ENCODE assay signal across 8 cellular contexts in the genomic region with DNA sequence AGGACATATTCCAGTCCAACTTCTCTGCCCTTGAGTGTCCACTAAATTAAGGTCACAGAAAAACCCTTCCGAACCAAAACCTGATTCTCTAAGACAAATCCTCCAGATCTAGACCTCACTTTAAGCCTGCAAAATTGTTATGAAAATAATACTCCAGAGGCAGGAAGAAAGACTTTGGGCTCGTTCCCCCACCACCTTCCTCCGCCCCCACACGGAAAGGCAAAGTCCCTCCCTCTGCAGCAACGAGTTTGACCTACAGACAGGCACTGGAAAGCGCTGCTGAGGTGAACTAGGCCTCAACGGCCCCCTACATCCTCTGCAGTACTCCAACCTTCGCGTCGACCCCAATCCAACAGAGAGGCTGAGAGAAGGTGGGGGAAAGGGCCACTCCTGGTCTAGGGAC. TPM values are rescaled to one million over a fixed set of nuclear protein-coding genes. Genes with fewer than 3 reads are reported as not detected.
DNase-seq lines count a peak whose midpoint lies in the region; ATAC-seq and TF ChIP-seq lines count a peak whose summit lies in the region.

No MANE protein-coding gene starts in this region.

- H3K27me3 ChIP-seq in OCI-LY3 (ENCODE audit: low read depth, low read length) (no peaks in the 10 kb centered on the region), ovary (no peaks in the 10 kb centered on the region), upper lobe of right lung (no peaks in the 10 kb centered on the region)

- H2AFZ ChIP-seq in OCI-LY3 (ENCODE audit: low read depth, low read length): no peak overlapping the region

- H3K9me3 ChIP-seq in OCI-LY3 (ENCODE audit: insufficient read depth, low read length) (no peaks in the 10 kb centered on the region), ovary (no peaks in the 10 kb centered on the region), upper lobe of right lung (no peaks in the 10 kb centered on the region)

- peak overlapping the region; percentile 64 for H3K27ac ChIP-seq in OCI-LY3 (ENCODE audit: low read length)
- H3K27ac ChIP-seq in ovary: peak overlapping the region; percentile 72 to 85
- peak overlapping the region; percentile 88 for H3K27ac ChIP-seq in upper lobe of right lung

- H4K20me1 ChIP-seq in OCI-LY3 (ENCODE audit: insufficient read depth, low read length): peaks cover 12% of the 10 kb centered on the region

- H3K4me1 ChIP-seq in OCI-LY3 (ENCODE audit: low read length) (peaks cover 10% of the 10 kb centered on the region), ovary (ENCODE audit: insufficient read depth) (no peaks in the 10 kb centered on the region), upper lobe of right lung (no peaks in the 10 kb centered on the region)

- peak overlapping the region; percentile 91 for H3K4me3 ChIP-seq in OCI-LY3 (ENCODE audit: low read length)
- peak overlapping the region; percentile 98 for H3K4me3 ChIP-seq in ovary
- H3K4me3 ChIP-seq in upper lobe of right lung: peak overlapping the region; percentile 85

- peaks cover 42% of the 10 kb centered on the region for H3K79me2 ChIP-seq in OCI-LY3 (ENCODE audit: low read length)

- DNase-seq in ACHN (peak; percentile 53), globus pallidus (ENCODE audit: low spot score) (peak; percentile 37), ovary (peak; percentile 20 to 52 (median 25)), upper lobe of right lung (peak; percentile 70)
- DNase-seq in activated effector memory CD4-positive, alpha-beta T cell treated with anti-CD3 and anti-CD28 coated beads, Interleukin-2, amount 50 U/mL, for 16 hours: peak; percentile 83

- intact Hi-C loops in ovary (cut with DNase I): no loop called here
- intact Hi-C loops in upper lobe of right lung (cut with DNase I): no loop called here

- TF ChIP-seq EP300 in ovary (IDR thresholded peaks at IDR 0.05): no peak

- H3K9ac ChIP-seq in OCI-LY3 (ENCODE audit: low read length): peak overlapping the region; percentile 94

- in situ Hi-C loops in ACHN (cut with HindIII; ENCODE audit: low pct_ligation_motif_present, low pct_unique_long_range_greater_than_20kb, low sequenced_read_pairs): no loop called here

- peak overlapping the region; percentile 81 for H3K4me2 ChIP-seq in OCI-LY3 (ENCODE audit: low read length)

- WGBS in ovary, 3 donors: 4 to 5% (median 4%) methylated on average over 10 of the region's 10 CpGs

- ATAC-seq in GM18867 (IDR thresholded peaks at IDR 0.05; ENCODE audit: unreplicated experiment) (peak; percentile 59), HG03066 (IDR thresholded peaks at IDR 0.05; ENCODE audit: low read depth, unreplicated experiment) (peak; percentile 42), upper lobe of right lung (peak; percentile 77)

- H3K36me3 ChIP-seq in OCI-LY3 (replicated peaks; ENCODE audit: low read depth, low read length) (peaks cover 32% of the 10 kb centered on the region), ovary (no peaks in the 10 kb centered on the region), upper lobe of right lung (peaks cover 43% of the 10 kb centered on the region)

- TF ChIP-seq CTCF in OCI-LY3 (IDR thresholded peaks at IDR 0.05; ENCODE audit: low read depth, low read length): no peak
- TF ChIP-seq CTCF in ovary (IDR thresholded peaks at IDR 0.05): no peak
- TF ChIP-seq CTCF in upper lobe of right lung (IDR thresholded peaks at IDR 0.05): no peak

- no peak for TF ChIP-seq POLR2A in ovary (IDR thresholded peaks at IDR 0.05)

RNA-seq across cellular contexts. Expression of a gene that starts 0.8 kb away (rescaled TPM):
- 100 to 1,000 TPM in 6 of 7 donors, 10 to 100 TPM in 1; 59.0 to 138 (median 112) TPM for total RNA-seq in ovary
- polyA plus RNA-seq in ovary: 100 to 1,000 TPM; 128 to 158 TPM
- 113 TPM for total RNA-seq in upper lobe of right lung

RNA-seq across cellular contexts. Expression of a gene that starts 12.7 kb away (rescaled TPM):
- total RNA-seq in ovary (10 to 100 TPM; 46.6 to 69.8 (median 60.5) TPM), upper lobe of right lung (51.2 TPM)
- polyA plus RNA-seq in ovary: 10 to 100 TPM; 21.4 to 30.5 TPM

Comparison
In these comparisons a context has a peak if more than half of its experiments do, and no peak if none do; other contexts are left out.
1. Peak in every context shown above with its lines: DNase-seq, ATAC-seq, H3K4me3 ChIP-seq and H3K27ac ChIP-seq.
2. DNase-seq: peak in every context shown above with its lines; median percentile 83 in activated effector memory CD4-positive, alpha-beta T cell treated with anti-CD3 and anti-CD28 coated beads, Interleukin-2, amount 50 U/mL, for 16 hours; 70 in upper lobe of right lung; 53 in ACHN; 37 in globus pallidus; 25 in ovary.